Comparison of ENCODE assay signal across 8 cellular contexts in the genomic region with DNA sequence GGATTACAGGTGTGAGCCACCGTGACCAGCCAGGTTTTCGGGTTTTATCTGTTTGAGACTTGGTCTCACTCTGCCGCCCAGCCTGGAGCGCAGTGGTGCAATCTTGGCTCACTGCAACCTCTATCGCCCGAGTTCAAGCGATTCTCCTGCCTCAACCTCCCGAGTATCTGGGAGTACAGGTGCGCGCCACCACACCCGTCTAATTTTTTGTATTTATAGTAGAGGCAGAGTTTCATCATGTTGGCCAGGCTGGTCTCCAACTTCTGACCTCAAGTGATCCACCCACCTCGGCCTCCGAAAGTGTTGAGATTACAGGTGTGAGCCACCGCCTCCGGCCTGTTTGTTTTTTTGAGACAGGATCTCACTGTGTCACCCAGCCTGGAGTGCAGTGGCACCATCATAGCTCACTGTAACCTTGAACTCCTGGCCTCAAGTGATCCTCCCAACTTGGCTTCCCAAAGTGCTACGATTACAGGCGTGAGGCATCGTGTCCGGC. TPM values are rescaled to one million over a fixed set of nuclear protein-coding genes. Genes with fewer than 3 reads are reported as not detected.
DNase-seq lines count a peak whose midpoint lies in the region; ATAC-seq and TF ChIP-seq lines count a peak whose summit lies in the region.
"Not testable (repeated sequence)": the region's sequence is repeated elsewhere in the genome, so short reads cannot be mapped to it uniquely, and the experiment has no call there.

No MANE protein-coding gene starts in this region.

- not testable (repeated sequence) for H3K23me2 ChIP-seq in H9 (ENCODE audit: insufficient read length, low read depth, low read length, poor library complexity, severe bottlenecking)

- H2BK5ac ChIP-seq in H9 (ENCODE audit: insufficient read length, low read length): not testable (repeated sequence)

- not testable (repeated sequence) for H3K27me3 Mint-ChIP-seq in H9 (ENCODE audit: low read depth); natural killer cell (ENCODE audit: low read depth in 2 of 2)

- not testable (repeated sequence) for H4K91ac ChIP-seq in H9 (ENCODE audit: insufficient read length, low read depth, low read length)

- H3K27ac ChIP-seq in A673 (ENCODE audit: low read depth, low read length, poor library complexity, severe bottlenecking) (peak overlapping the region; percentile 78), RWPE1 (peak overlapping the region; percentile 84)
- not testable (repeated sequence) for H3K27ac ChIP-seq in H9 (ENCODE audit: insufficient read length, low read depth, low read length); ectodermal cell (ENCODE audit: insufficient read depth, low read depth, low read length, poor library complexity, severe bottlenecking); iPS-18a (ENCODE audit: low read length)

- peaks cover 11% of the 10 kb centered on the region for H3K4me1 ChIP-seq in A673 (ENCODE audit: insufficient read depth, low read length, poor library complexity, severe bottlenecking)
- not testable (repeated sequence) for H3K4me1 ChIP-seq in H9 (ENCODE audit: insufficient read depth, low read length); ectodermal cell (ENCODE audit: control insufficient read depth, insufficient read depth, low read length); iPS-18a (ENCODE audit: control insufficient read depth, low read depth, low read length)

- H3K4me3 ChIP-seq in A673 (ENCODE audit: low read depth, low read length, poor library complexity, severe bottlenecking) (peak overlapping the region; percentile 74), ectodermal cell (ENCODE audit: insufficient read depth, low read depth, low read length) (peak overlapping the region; percentile 66), iPS-18a (ENCODE audit: low read length) (peak overlapping the region; percentile 92)

- ATAC-seq in activated naive CD4-positive, alpha-beta T cell treated with anti-CD3 and anti-CD28 coated beads, Interleukin-2, amount 50 U/mL, for 72 hours: peak in 1 of 2 donors; percentile 13
- ATAC-seq in natural killer cell: not testable (repeated sequence)

- peaks cover 12 to 19% of the 10 kb centered on the region in 2 experiments for H3K4me1 Mint-ChIP-seq in H9
- peaks cover 26 to 33% of the 10 kb centered on the region in 2 donors for H3K4me1 Mint-ChIP-seq in natural killer cell

- H3K9ac ChIP-seq in H9 (ENCODE audit: extremely low read depth, insufficient read length, low read length): not testable (repeated sequence)
- peak overlapping the region; percentile 65 for H3K9ac ChIP-seq in iPS-18a (ENCODE audit: low read length)

- H3K36me3 Mint-ChIP-seq in H9 (ENCODE audit: insufficient read depth in 1 of 3, low read depth in 3 of 3): peaks cover 9 to 18% (median 13%) of the 10 kb centered on the region in 3 experiments; a peak in 6 of 7 replicates
- peaks cover 0 to 20% of the 10 kb centered on the region in 2 donors for H3K36me3 Mint-ChIP-seq in activated naive CD4-positive, alpha-beta T cell treated with anti-CD3 and anti-CD28 coated beads, Interleukin-2, amount 50 U/mL, for 72 hours
- H3K36me3 Mint-ChIP-seq in natural killer cell: not testable (repeated sequence)

- not testable (repeated sequence) for H3K14ac ChIP-seq in H9 (ENCODE audit: insufficient read depth, low read length)

- BruUV-seq in A673 (replicated peaks; lab: Mats Ljungman, UMichigan): not testable (repeated sequence)

- H2AK5ac ChIP-seq in H9 (ENCODE audit: insufficient read length, low read length): not testable (repeated sequence)

- H3K79me1 ChIP-seq in H9 (ENCODE audit: insufficient read depth, low read depth, low read length, poor library complexity, severe bottlenecking): not testable (repeated sequence)

- H3K27me3 ChIP-seq in A673 (replicated peaks; ENCODE audit: insufficient read depth, low read depth, low read length, poor library complexity); H9 (ENCODE audit: insufficient read depth, low read length); ectodermal cell (ENCODE audit: control insufficient read depth, insufficient read depth, low read length, poor library complexity, severe bottlenecking); iPS-18a (ENCODE audit: control insufficient read depth, insufficient read depth, low read length): not testable (repeated sequence)

- TF ChIP-seq CTCF in A673 (conservative IDR thresholded peaks at IDR 0.05; ENCODE audit: low read depth, low read length); H9 (conservative IDR thresholded peaks at IDR 0.05); RWPE1 (conservative IDR thresholded peaks at IDR 0.05; ENCODE audit: low read depth); natural killer cell (IDR thresholded peaks at IDR 0.05): not testable (repeated sequence)

- not testable (repeated sequence) for H3K23ac ChIP-seq in H9 (ENCODE audit: insufficient read length, low read depth, low read length)

- not testable (repeated sequence) for H3K36me3 ChIP-seq in A673 (ENCODE audit: insufficient read depth, low read length, poor library complexity, severe bottlenecking); ectodermal cell (ENCODE audit: control insufficient read depth, insufficient read depth, low read length); iPS-18a (ENCODE audit: control insufficient read depth, low read depth, low read length)

- not testable (repeated sequence) for H3K18ac ChIP-seq in H9 (ENCODE audit: insufficient read length, low read depth, low read length)

- POLR2A ChIA-PET in A673 (lab: Charles Lee; ENCODE audit: low non-redundant PET): not testable (repeated sequence)
- POLR2A ChIA-PET in RWPE1 (lab: Yijun Ruan, JAX; ENCODE audit: low non-redundant PET): interaction anchor here (2.3 kb wide), 1 partner anchor 26 kb away, joined by 7 read pairs; a partner anchor contains a TSS

- H2BK20ac ChIP-seq in H9 (ENCODE audit: low read depth, low read length, poor library complexity, severe bottlenecking): not testable (repeated sequence)

- no CpG with 5 or more reads among the region's 19 CpGs for WGBS in H9 (ENCODE audit: extremely low coverage, insufficient read length, low lambda C conversion rate)
- 94% methylated on average over 19 of the region's 19 CpGs for WGBS in ectodermal cell, 2 experiments

- DNase-seq in A673 (ENCODE audit: low spot score); H9; RWPE1 (ENCODE audit: low spot score); activated naive CD4-positive, alpha-beta T cell treated with anti-CD3 and anti-CD28 coated beads, Interleukin-2, amount 50 U/mL, for 72 hours (ENCODE audit: low spot score in 2 of 2); natural killer cell: not testable (repeated sequence)
- peak; percentile 18 for DNase-seq in stimulated activated CD4-positive, alpha-beta T cell treated with anti-CD3 and anti-CD28 coated beads, Interleukin-4, amount 100 ng/mL, for 1 hour

- peak overlapping the region; percentile 87 to 92 for H3K4me3 Mint-ChIP-seq in H9
- H3K4me3 Mint-ChIP-seq in natural killer cell: peak overlapping the region; percentile 93

- H4K5ac ChIP-seq in H9 (ENCODE audit: insufficient read length, low read depth, low read length): not testable (repeated sequence)

- not testable (repeated sequence) for H2AFZ ChIP-seq in H9 (ENCODE audit: low read length)

- H2BK12ac ChIP-seq in H9 (ENCODE audit: insufficient read length, low read depth, low read length): not testable (repeated sequence)

- H3T11ph ChIP-seq in H9 (ENCODE audit: low read length): not testable (repeated sequence)

- not testable (repeated sequence) for H3K56ac ChIP-seq in H9 (ENCODE audit: insufficient read length, low read depth, low read length)

- not testable (repeated sequence) for H4K20me1 ChIP-seq in H9 (ENCODE audit: control insufficient read depth, insufficient read depth, insufficient read length)

- H2BK120ac ChIP-seq in H9 (ENCODE audit: low read depth, low read length, poor library complexity, severe bottlenecking): not testable (repeated sequence)

- H3K79me2 ChIP-seq in H9 (ENCODE audit: insufficient read depth, low read length): not testable (repeated sequence)

- CTCF ChIA-PET in A673 (lab: Charles Lee): not testable (repeated sequence)
- CTCF ChIA-PET in RWPE1 (lab: Yijun Ruan, JAX): interaction anchor here (0.6 kb wide), 1 partner anchor 28 kb away, joined by 6 read pairs; no protein-coding TSS in a partner anchor

- H2BK15ac ChIP-seq in H9 (ENCODE audit: low read depth, low read length): not testable (repeated sequence)

- peak overlapping the region; percentile 90 for H3K4me2 ChIP-seq in H9 (ENCODE audit: insufficient read depth, insufficient read length, low read length)

- H3K4ac ChIP-seq in H9 (ENCODE audit: low read depth, low read length): not testable (repeated sequence)

- H3K9me3 Mint-ChIP-seq in H9; activated naive CD4-positive, alpha-beta T cell treated with anti-CD3 and anti-CD28 coated beads, Interleukin-2, amount 50 U/mL, for 72 hours; natural killer cell: not testable (repeated sequence)

- H3K27ac Mint-ChIP-seq in H9 (peak overlapping the region; percentile 46 to 78 (median 77); a peak in 4 of 7 replicates), natural killer cell (peak overlapping the region; percentile 92 to 94)
- H3K27ac Mint-ChIP-seq in activated naive CD4-positive, alpha-beta T cell treated with anti-CD3 and anti-CD28 coated beads, Interleukin-2, amount 50 U/mL, for 72 hours: peak overlapping the region; percentile 89 to 92

- H4K8ac ChIP-seq in H9 (replicated peaks; ENCODE audit: insufficient read length, low read depth, low read length): not testable (repeated sequence)

- not testable (repeated sequence) for H3K9me3 ChIP-seq in A673 (ENCODE audit: low read depth, low read length, poor library complexity, severe bottlenecking); H9 (ENCODE audit: control insufficient read depth, low read depth, low read length); ectodermal cell (ENCODE audit: control insufficient read depth, low read length); iPS-18a (ENCODE audit: control insufficient read depth, low read depth, low read length)

- intact Hi-C loops in A673 (cut with micrococcal nuclease; ENCODE audit: unreplicated experiment): not testable (repeated sequence)
- intact Hi-C loops in natural killer cell (cut with micrococcal nuclease): loop anchor here (5.0 kb wide), 1 partner anchor 35 kb away; no protein-coding TSS in a partner anchor

RNA-seq across cellular contexts. Expression of a gene that starts 0.9 kb away (rescaled TPM):
- total RNA-seq in A673 (2021) (58.8 and 65.0 TPM in 2 replicates), H9 (2021) (46.6 and 51.7 TPM in 2 replicates), natural killer cell (10 to 100 TPM; 81.0 to 89.6 (median 84.6) TPM)
- total RNA-seq in activated naive CD4-positive, alpha-beta T cell treated with anti-CD3 and anti-CD28 coated beads, Interleukin-2, amount 50 U/mL, for 72 hours: 10 to 100 TPM; 64.3 to 68.8 TPM
- polyA plus RNA-seq in ectodermal cell (2013, experiment 1 of 4): 51.2 TPM
- 52.6 TPM for polyA plus RNA-seq in ectodermal cell (2013, experiment 2 of 4)
- polyA plus RNA-seq in ectodermal cell (2013, experiment 3 of 4): 37.5 TPM
- 41.4 TPM for polyA plus RNA-seq in ectodermal cell (2013, experiment 4 of 4)

RNA-seq across cellular contexts. Expression of a gene that starts 10.1 kb away (rescaled TPM):
- total RNA-seq in A673 (2021): 0.56 and 1.3 TPM in 2 replicates
- 1.7 and 1.9 TPM in 2 replicates for total RNA-seq in H9 (2021)
- total RNA-seq in activated naive CD4-positive, alpha-beta T cell treated with anti-CD3 and anti-CD28 coated beads, Interleukin-2, amount 50 U/mL, for 72 hours: 100 to 1,000 TPM in 1 of 2 donors, 10 to 100 TPM in 1; 65.2 to 131 TPM
- polyA plus RNA-seq in ectodermal cell (2013, experiment 1 of 4): 0.33 TPM
- polyA plus RNA-seq in ectodermal cell (2013, experiment 2 of 4): 0.71 TPM
- polyA plus RNA-seq in ectodermal cell (2013, experiment 3 of 4): 1.1 TPM
- polyA plus RNA-seq in ectodermal cell (2013, experiment 4 of 4): 0.69 TPM
- total RNA-seq in natural killer cell: 100 to 1,000 TPM; 240 to 301 (median 269) TPM

RNA-seq across cellular contexts. Expression of a gene that starts 11.9 kb away (rescaled TPM):
- total RNA-seq in A673 (2021) (0.13 and 0.28 TPM in 2 replicates), H9 (2021) (0.88 and 1.1 TPM in 2 replicates), natural killer cell (10 to 100 TPM; 25.0 to 29.0 (median 25.0) TPM)
- 1 to 10 TPM; 1.4 to 4.5 TPM for total RNA-seq in activated naive CD4-positive, alpha-beta T cell treated with anti-CD3 and anti-CD28 coated beads, Interleukin-2, amount 50 U/mL, for 72 hours
- polyA plus RNA-seq in ectodermal cell (2013, experiment 1 of 4): 0.13 TPM
- 0.07 TPM for polyA plus RNA-seq in ectodermal cell (2013, experiment 2 of 4)
- polyA plus RNA-seq in ectodermal cell (2013, experiment 3 of 4): 0.27 TPM
- polyA plus RNA-seq in ectodermal cell (2013, experiment 4 of 4): 0.12 TPM

RNA-seq across cellular contexts. Expression of a gene that starts 15.9 kb away (rescaled TPM):
- total RNA-seq in A673 (2021): 92.5 and 96.6 TPM in 2 replicates
- 80.9 and 86.4 TPM in 2 replicates for total RNA-seq in H9 (2021)
- 100 to 1,000 TPM; 293 to 428 TPM for total RNA-seq in activated naive CD4-positive, alpha-beta T cell treated with anti-CD3 and anti-CD28 coated beads, Interleukin-2, amount 50 U/mL, for 72 hours
- polyA plus RNA-seq in ectodermal cell (2013, experiment 1 of 4): 68.5 TPM
- polyA plus RNA-seq in ectodermal cell (2013, experiment 2 of 4): 70.4 TPM
- polyA plus RNA-seq in ectodermal cell (2013, experiment 3 of 4): 59.3 TPM
- 55.4 TPM for polyA plus RNA-seq in ectodermal cell (2013, experiment 4 of 4)
- total RNA-seq in natural killer cell: 10 to 100 TPM in 2 of 3 donors, 1 to 10 TPM in 1; 9.7 to 16.2 (median 15.0) TPM

RNA-seq across cellular contexts. Expression of a gene that starts 23.5 kb away (rescaled TPM):
- total RNA-seq in A673 (2021) (not detected in 2 replicates), H9 (2021) (0.28 and 0.44 TPM in 2 replicates), natural killer cell (100 to 1,000 TPM; 314 to 359 (median 342) TPM)
- 100 to 1,000 TPM; 135 to 155 TPM for total RNA-seq in activated naive CD4-positive, alpha-beta T cell treated with anti-CD3 and anti-CD28 coated beads, Interleukin-2, amount 50 U/mL, for 72 hours
- polyA plus RNA-seq in ectodermal cell (2013, experiment 1 of 4): 0.91 TPM
- polyA plus RNA-seq in ectodermal cell (2013, experiment 2 of 4): 1.2 TPM
- 0.69 TPM for polyA plus RNA-seq in ectodermal cell (2013, experiment 3 of 4)
- 0.45 TPM for polyA plus RNA-seq in ectodermal cell (2013, experiment 4 of 4)

Comparison
In these comparisons a context has a peak if more than half of its experiments do, and no peak if none do; other contexts are left out.
1. RNA of a gene that starts 10.1 kb away (total RNA-seq): 240 to 301 TPM in natural killer cell and 65.2 to 131 TPM in activated naive CD4-positive, alpha-beta T cell treated with anti-CD3 and anti-CD28 coated beads, Interleukin-2, amount 50 U/mL, for 72 hours; 1.7 to 1.9 TPM in H9 and 0.56 to 1.3 TPM in A673; every median in the first group is over 10 times any median in the second.
2. RNA of a gene that starts 11.9 kb away (total RNA-seq): 25.0 to 29.0 TPM in natural killer cell; 1.4 to 4.5 TPM in activated naive CD4-positive, alpha-beta T cell treated with anti-CD3 and anti-CD28 coated beads, Interleukin-2, amount 50 U/mL, for 72 hours, 0.88 to 1.1 TPM in H9 and 0.13 to 0.28 TPM in A673; every median in the first group is over 4 times any median in the second.
3. Peak in every context shown above with its lines, with median percentiles within 50 percentile points of each other: H3K4me3 ChIP-seq and H3K27ac Mint-ChIP-seq.